In genomic region chr1:68207129-68207689, GRCh38 we compare ENCODE assay signal across 15 cellular contexts. TPM values are rescaled to one million over a fixed set of nuclear protein-coding genes. Genes with fewer than 3 reads are reported as not detected.
DNase-seq lines count a peak whose midpoint lies in the region; ATAC-seq and TF ChIP-seq lines count a peak whose summit lies in the region.
"Had no signal": no experiment of that assay in that cellular context is flagged by ENCODE, and none has a peak within 500 bp of the region (broad histone marks: within the 10 kb centered on the region; RNA-seq: fewer than 3 reads in every experiment).

No MANE protein-coding gene starts in this region.

- no peak for TF ChIP-seq POLR2A in gastroesophageal sphincter (IDR thresholded peaks at IDR 0.05)

- TF ChIP-seq CTCF in astrocyte of the cerebellum (IDR thresholded peaks at IDR 0.05; ENCODE audit: low read depth, low read length, missing control alignments) (no peak), gastroesophageal sphincter (IDR thresholded peaks at IDR 0.05) (no peak), endodermal cell (conservative IDR thresholded peaks at IDR 0.05) (no peak)

- DNase-seq in HCEC 1CT: peak; percentile 56
- peak; percentile 65 for DNase-seq in astrocyte of the cerebellum (ENCODE audit: low read depth)
- peak; percentile 73 for DNase-seq in renal cortical epithelial cell (ENCODE audit: low read depth)
- no peak for DNase-seq in endodermal cell
- DNase-seq in middle frontal gyrus (ENCODE audit: extremely low spot score, low spot score): no peak
- no peak for DNase-seq in NCI-H82 (lab: John Stamatoyannopoulos, UW)
- no peak for DNase-seq in hepatic stellate cell (ENCODE audit: low spot score)
- DNase-seq: activated CD8-positive, alpha-beta T cell treated with anti-CD3 and anti-CD28 coated beads for 36 hours; activated gamma-delta T cell treated with Interleukin-2 at 50 U/mL for 16 hours; colonic mucosa; left colon; NCI-H2171; ovary had no signal

- H3K4me1 ChIP-seq in gastroesophageal sphincter: peaks cover 16 to 98% (median 40%) of the 10 kb centered on the region in 3 donors
- peaks cover 8% of the 10 kb centered on the region for H3K4me1 ChIP-seq in endodermal cell (ENCODE audit: control insufficient read depth, insufficient read depth, low read length)
- H3K4me1 ChIP-seq: colonic mucosa had no signal

- no peak for ATAC-seq in gastroesophageal sphincter
- ATAC-seq: activated CD8-positive, alpha-beta T cell treated with anti-CD3 and anti-CD28 coated beads for 36 hours; left colon had no signal

- H3K27ac ChIP-seq in gastroesophageal sphincter: peak overlapping the region; percentile 39 to 61 (median 46)
- no peak overlapping the region for H3K27ac ChIP-seq in endodermal cell (ENCODE audit: low read depth, low read length)
- H3K27ac ChIP-seq: C4-2B, colonic mucosa, ovary had no signal

- H3K36me3 Mint-ChIP-seq in endodermal cell (ENCODE audit: low read depth): no peaks in the 10 kb centered on the region

- no peak overlapping the region for H3K9ac ChIP-seq in endodermal cell (ENCODE audit: extremely low read depth, low read length, poor library complexity, severe bottlenecking)

- H3K27ac Mint-ChIP-seq in endodermal cell: no peak overlapping the region
- H3K27ac Mint-ChIP-seq: activated CD8-positive, alpha-beta T cell treated with anti-CD3 and anti-CD28 coated beads for 36 hours had no signal

- TF ChIP-seq EP300 in gastroesophageal sphincter (IDR thresholded peaks at IDR 0.05): no peak

- H3K4me3 ChIP-seq in astrocyte of the cerebellum (ENCODE audit: low read depth, low read length) (no peak overlapping the region), gastroesophageal sphincter (no peak overlapping the region), endodermal cell (ENCODE audit: low read length) (no peak overlapping the region)
- H3K4me3 ChIP-seq: colonic mucosa, ovary had no signal

- H3K9me3 Mint-ChIP-seq in endodermal cell: no peaks in the 10 kb centered on the region
- H3K9me3 Mint-ChIP-seq: activated CD8-positive, alpha-beta T cell treated with anti-CD3 and anti-CD28 coated beads for 36 hours had no signal

- H3K4me1 Mint-ChIP-seq in endodermal cell: peaks cover 17% of the 10 kb centered on the region

- WGBS in gastroesophageal sphincter (ENCODE audit: low coverage in 1 of 2), 2 donors: 9 to 18% methylated on average over 2 of the region's 2 CpGs
- WGBS in endodermal cell (ENCODE audit: insufficient coverage in 1 of 2, insufficient read length in 1 of 2), 2 experiments: 86 to 100% methylated on average over 2 of the region's 2 CpGs

- no peaks in the 10 kb centered on the region for H3K36me3 ChIP-seq in gastroesophageal sphincter
- no peaks in the 10 kb centered on the region for H3K36me3 ChIP-seq in endodermal cell (ENCODE audit: control insufficient read depth, insufficient read depth, low read length)
- H3K36me3 ChIP-seq: colonic mucosa, ovary had no signal

- H3K27me3 ChIP-seq in gastroesophageal sphincter (no peaks in the 10 kb centered on the region), endodermal cell (ENCODE audit: control insufficient read depth, insufficient read depth, low read length, poor library complexity, severe bottlenecking) (no peaks in the 10 kb centered on the region)
- H3K27me3 ChIP-seq: colonic mucosa, ovary had no signal

- in situ Hi-C loops in astrocyte of the cerebellum (cut with HindIII; ENCODE audit: low sequenced_read_pairs): no loop called here

- H3K9me3 ChIP-seq in gastroesophageal sphincter (no peaks in the 10 kb centered on the region), endodermal cell (ENCODE audit: control insufficient read depth, low read length) (no peaks in the 10 kb centered on the region)
- H3K9me3 ChIP-seq: colonic mucosa, ovary had no signal

- H3K4me3 Mint-ChIP-seq in endodermal cell: no peak overlapping the region
- H3K4me3 Mint-ChIP-seq: activated CD8-positive, alpha-beta T cell treated with anti-CD3 and anti-CD28 coated beads for 36 hours had no signal

- peaks cover 11% of the 10 kb centered on the region for H3K27me3 Mint-ChIP-seq in endodermal cell (ENCODE audit: insufficient read depth)
- H3K27me3 Mint-ChIP-seq: activated CD8-positive, alpha-beta T cell treated with anti-CD3 and anti-CD28 coated beads for 36 hours had no signal

RNA-seq across cellular contexts. Expression of gene WLS, which starts 25.1 kb away (rescaled TPM):
- total RNA-seq in gastroesophageal sphincter (100 to 1,000 TPM; 120 to 280 (median 263) TPM), renal cortical epithelial cell (32.5 and 53.1 TPM in 2 replicates), endodermal cell (100 to 1,000 TPM in 1 of 2 donors, 10 to 100 TPM in 1; 90.8 to 115 TPM)
- polyA plus RNA-seq in endodermal cell (2013, experiment 1 of 2): 341 TPM
- polyA plus RNA-seq in endodermal cell (2013, experiment 2 of 2): 322 TPM
- total RNA-seq: activated CD8-positive, alpha-beta T cell treated with anti-CD3 and anti-CD28 coated beads for 36 hours had no signal

Comparison
In these comparisons a context has a peak if more than half of its experiments do, and no peak if none do; other contexts are left out.
1. DNase-seq: peak in HCEC 1CT (single experiment), astrocyte of the cerebellum (single experiment) and renal cortical epithelial cell (single experiment); none in endodermal cell (single experiment), middle frontal gyrus (single experiment), NCI-H82 (single experiment) and hepatic stellate cell (single experiment).